ENCODE assay signal across 1 cellular context in genomic region chr9:33290247-33290993, GRCh38.
TF ChIP-seq lines count a peak whose summit lies in the region.

TSS of gene NFX1 (plus strand) at chr9:33290516. CDS start at chr9:33290573, 57 bp downstream.

TF ChIP-seq in HepG2, 621 proteins besides CTCF, POLR2A, EP300 and RAD21 (continued from another document and continues in another):
- TF ChIP-seq ZNF879 (CRISPR knock-in tag; IDR thresholded peaks at IDR 0.05) (no peak), HMGXB4 (CRISPR knock-in tag; IDR thresholded peaks at IDR 0.05; ENCODE audit: borderline replicate concordance in 1 of 2, low read depth in 1 of 2) (peak; percentile 79 to 93; a peak in 3 of 4 replicates), KDM6A (CRISPR knock-in tag; IDR thresholded peaks at IDR 0.05; ENCODE audit: low read depth) (no peak), RBM39 (IDR thresholded peaks at IDR 0.05; ENCODE audit: low read depth, low read length, poor library complexity, severe bottlenecking) (peak; percentile 62), ZNF598 (CRISPR knock-in tag; IDR thresholded peaks at IDR 0.05; ENCODE audit: borderline replicate concordance) (peak; percentile 97; the same call in 1 of the 2 replicates), TBX2 (CRISPR knock-in tag; IDR thresholded peaks at IDR 0.05; ENCODE audit: borderline replicate concordance) (peak; percentile 92), GATAD2A (CRISPR knock-in tag; IDR thresholded peaks at IDR 0.05) (peak; percentile 78), REPIN1 (CRISPR knock-in tag; IDR thresholded peaks at IDR 0.05; ENCODE audit: borderline replicate concordance, low read depth) (peak; percentile 94), GMEB1 (CRISPR knock-in tag; IDR thresholded peaks at IDR 0.05; ENCODE audit: borderline replicate concordance) (peak; percentile 87), MYPOP (CRISPR knock-in tag; IDR thresholded peaks at IDR 0.05) (peak; percentile 56; the same call in 1 of the 2 replicates), ZNF75D (CRISPR knock-in tag; IDR thresholded peaks at IDR 0.05; ENCODE audit: borderline replicate concordance) (no peak; the same call in 1 of the 2 replicates), AFF4 (CRISPR knock-in tag; IDR thresholded peaks at IDR 0.05) (0 out of 2 replicates have a peak, but pooled peaks have one; percentile 52), ZNF275 (CRISPR knock-in tag; IDR thresholded peaks at IDR 0.05; ENCODE audit: borderline replicate concordance) (peak; percentile 69; the same call in 1 of the 2 replicates), ZNF768 (CRISPR knock-in tag; IDR thresholded peaks at IDR 0.05) (peak; percentile 49; the same call in 1 of the 2 replicates), ZNF605 (CRISPR knock-in tag; IDR thresholded peaks at IDR 0.05) (no peak; the same call in 1 of the 2 replicates), CENPT (CRISPR knock-in tag; IDR thresholded peaks at IDR 0.05; ENCODE audit: low read depth) (0 out of 2 replicates have a peak, but pooled peaks have one; percentile 61), ZNF710 (CRISPR knock-in tag; IDR thresholded peaks at IDR 0.05; ENCODE audit: borderline replicate concordance) (peak; percentile 86; the same call in 1 of the 2 replicates), ZFP36L1 (CRISPR knock-in tag; IDR thresholded peaks at IDR 0.05) (peak; percentile 92), CSRNP1 (CRISPR knock-in tag; IDR thresholded peaks at IDR 0.05) (peak; percentile 94), GATAD1 (CRISPR knock-in tag; IDR thresholded peaks at IDR 0.05) (peak; percentile 99), RXRB (CRISPR knock-in tag; IDR thresholded peaks at IDR 0.05; ENCODE audit: borderline replicate concordance) (peak; percentile 73; the same call in 1 of the 2 replicates), MXD1 (CRISPR knock-in tag; IDR thresholded peaks at IDR 0.05) (peak; percentile 99), TP53 (CRISPR knock-in tag; conservative IDR thresholded peaks at IDR 0.05) (0 out of 2 replicates have a peak, but pooled peaks have one; percentile 68), SMAD9 (CRISPR knock-in tag; IDR thresholded peaks at IDR 0.05) (peak; percentile 60; the same call in 1 of the 2 replicates), ZNF644 (CRISPR knock-in tag; IDR thresholded peaks at IDR 0.05; ENCODE audit: low read depth) (no peak), AGO1 (IDR thresholded peaks at IDR 0.05; ENCODE audit: low read depth, low read length, poor library complexity, severe bottlenecking) (no peak), GABPA (IDR thresholded peaks at IDR 0.05; ENCODE audit: low read depth, low read length) (peak; percentile 79), GABPA (CRISPR knock-in tag; IDR thresholded peaks at IDR 0.05; ENCODE audit: low read depth) (peak; percentile 95), ZBTB8A (CRISPR knock-in tag; IDR thresholded peaks at IDR 0.05; ENCODE audit: borderline replicate concordance, low read depth) (peak; percentile 50; the same call in 1 of the 2 replicates), ZNF776 (CRISPR knock-in tag; IDR thresholded peaks at IDR 0.05) (peak; percentile 82), ZEB1 (IDR thresholded peaks at IDR 0.05; ENCODE audit: insufficient replicate concordance, low read depth) (no peak), FOSL1 (CRISPR knock-in tag; IDR thresholded peaks at IDR 0.05; ENCODE audit: borderline replicate concordance) (no peak), SAFB2 (CRISPR knock-in tag; IDR thresholded peaks at IDR 0.05; ENCODE audit: borderline replicate concordance, low read depth) (peak; percentile 51; the same call in 1 of the 2 replicates), ZNF513 (CRISPR knock-in tag; conservative IDR thresholded peaks at IDR 0.05) (0 out of 2 replicates have a peak, but pooled peaks have one; percentile 73), ZNF496 (CRISPR knock-in tag; IDR thresholded peaks at IDR 0.05; ENCODE audit: insufficient replicate concordance) (no peak), JUN (CRISPR knock-in tag; IDR thresholded peaks at IDR 0.05) (0 out of 2 replicates have a peak, but pooled peaks have one; percentile 18), NFRKB (IDR thresholded peaks at IDR 0.05) (peak; percentile 76), HNF1B (CRISPR knock-in tag; IDR thresholded peaks at IDR 0.05) (peak; percentile 93; the same call in 1 of the 2 replicates), SIX4 (CRISPR knock-in tag; IDR thresholded peaks at IDR 0.05) (peak; percentile 22), ZNF18 (CRISPR knock-in tag; IDR thresholded peaks at IDR 0.05; ENCODE audit: insufficient replicate concordance) (peak; percentile 81), RFXANK (CRISPR knock-in tag; IDR thresholded peaks at IDR 0.05) (peak; percentile 71; the same call in 1 of the 2 replicates)
